In genomic region chrX:41563881-41564280, GRCh38 we compare ENCODE assay signal across 16 cellular contexts.
DNase-seq lines count a peak whose midpoint lies in the region; ATAC-seq, FAIRE-seq and TF ChIP-seq lines count a peak whose summit lies in the region.
"Had no signal": no experiment of that assay in that cellular context is flagged by ENCODE, and none has a peak within 500 bp of the region (broad histone marks: within the 10 kb centered on the region; RNA-seq: fewer than 3 reads in every experiment).

No MANE protein-coding gene starts in this region.

- H3K27ac ChIP-seq in endothelial cell of umbilical vein (ENCODE audit: insufficient read depth, low read depth, low read length) (no peak overlapping the region), osteoblast (ENCODE audit: low read depth, low read length) (peak overlapping the region; percentile 19)
- H3K27ac ChIP-seq: 22Rv1, RWPE1 had no signal

- H3K27me3 ChIP-seq in endothelial cell of umbilical vein (ENCODE audit: control insufficient read depth in 2 of 2, insufficient read depth in 2 of 2, low read length in 2 of 2) (no peaks in the 10 kb centered on the region), osteoblast (ENCODE audit: insufficient read depth, low read length) (no peaks in the 10 kb centered on the region), H7 (ENCODE audit: control insufficient read depth, insufficient read depth, low read length) (no peaks in the 10 kb centered on the region)

- H3K4me3 ChIP-seq in endothelial cell of umbilical vein (replicated peaks in 1 of 3; ENCODE audit: insufficient read depth in 1 of 3, low read depth in 1 of 3, low read length in 3 of 3) (no peak overlapping the region), osteoblast (ENCODE audit: insufficient read depth, low read length) (no peak overlapping the region), H7 (ENCODE audit: insufficient read depth, low read depth, low read length) (no peak overlapping the region)

- intact Hi-C loops in activated CD4-positive, alpha-beta memory T cell treated with anti-CD3 and anti-CD28 coated beads for 36 hours (cut with micrococcal nuclease), result no loop called here
- intact Hi-C loops in endothelial cell of umbilical vein (cut with micrococcal nuclease), result no loop called here

- peaks cover 9% of the 10 kb centered on the region for H3K36me3 Mint-ChIP-seq in activated CD4-positive, alpha-beta memory T cell treated with anti-CD3 and anti-CD28 coated beads for 36 hours
- H3K36me3 Mint-ChIP-seq in activated CD4-positive, alpha-beta memory T cell treated with anti-CD3 and anti-CD28 coated beads, Interleukin-2, amount 10 ng/mL, durations not matched to agents 7 days and 5 days (ENCODE audit: low read depth), result peaks cover 23% of the 10 kb centered on the region
- peaks cover 21% of the 10 kb centered on the region for H3K36me3 Mint-ChIP-seq in T-cell
- H3K36me3 Mint-ChIP-seq in osteocyte (ENCODE audit: unreplicated experiment), result peaks cover 3% of the 10 kb centered on the region
- H3K36me3 Mint-ChIP-seq: IgD-negative memory B cell had no signal

- peak overlapping the region; percentile 0 for H3K27ac Mint-ChIP-seq in activated CD4-positive, alpha-beta memory T cell treated with anti-CD3 and anti-CD28 coated beads for 36 hours
- H3K27ac Mint-ChIP-seq in activated CD4-positive, alpha-beta memory T cell treated with anti-CD3 and anti-CD28 coated beads, Interleukin-2, amount 10 ng/mL, durations not matched to agents 7 days and 5 days, result no peak overlapping the region
- peak overlapping the region; percentile 1 to 68 for H3K27ac Mint-ChIP-seq in T-cell
- no peak overlapping the region for H3K27ac Mint-ChIP-seq in osteocyte (ENCODE audit: unreplicated experiment)

- H3K9me3 Mint-ChIP-seq in activated CD4-positive, alpha-beta memory T cell treated with anti-CD3 and anti-CD28 coated beads for 36 hours, result peaks cover 3% of the 10 kb centered on the region
- no peaks in the 10 kb centered on the region for H3K9me3 Mint-ChIP-seq in activated CD4-positive, alpha-beta memory T cell treated with anti-CD3 and anti-CD28 coated beads, Interleukin-2, amount 10 ng/mL, durations not matched to agents 7 days and 5 days
- H3K9me3 Mint-ChIP-seq in T-cell, result no peaks in the 10 kb centered on the region
- H3K9me3 Mint-ChIP-seq in osteocyte (ENCODE audit: unreplicated experiment), result no peaks in the 10 kb centered on the region

- H3K9ac ChIP-seq in endothelial cell of umbilical vein (replicated peaks; ENCODE audit: extremely low read depth, insufficient read depth, low read length), result no peak overlapping the region

- H3K36me3 ChIP-seq in endothelial cell of umbilical vein (ENCODE audit: control insufficient read depth in 2 of 2, extremely low read depth in 1 of 2, insufficient read depth in 2 of 2, low read length in 2 of 2) (no peaks in the 10 kb centered on the region), osteoblast (ENCODE audit: insufficient read depth, low read length) (no peaks in the 10 kb centered on the region), H7 (replicated peaks; ENCODE audit: control insufficient read depth, insufficient read depth, low read length) (no peaks in the 10 kb centered on the region)

- dilution Hi-C loops in endothelial cell of umbilical vein (cut with MboI; ENCODE audit: extremely low pct_ligation_motif_present, low sequenced_read_pairs), result no loop called here

- H4K20me1 ChIP-seq in endothelial cell of umbilical vein (replicated peaks; ENCODE audit: control insufficient read depth, extremely low read depth, insufficient read depth, low read length) (no peaks in the 10 kb centered on the region), osteoblast (ENCODE audit: insufficient read depth, low read length) (no peaks in the 10 kb centered on the region)

- peaks cover 15% of the 10 kb centered on the region for H3K4me1 ChIP-seq in endothelial cell of umbilical vein (ENCODE audit: control insufficient read depth, extremely low read depth, insufficient read depth, low read length)
- H3K4me1 ChIP-seq in osteoblast (ENCODE audit: insufficient read depth, low read length), result peaks cover 15% of the 10 kb centered on the region

- no peaks in the 10 kb centered on the region for H3K27me3 Mint-ChIP-seq in activated CD4-positive, alpha-beta memory T cell treated with anti-CD3 and anti-CD28 coated beads for 36 hours
- H3K27me3 Mint-ChIP-seq in activated CD4-positive, alpha-beta memory T cell treated with anti-CD3 and anti-CD28 coated beads, Interleukin-2, amount 10 ng/mL, durations not matched to agents 7 days and 5 days, result no peaks in the 10 kb centered on the region
- H3K27me3 Mint-ChIP-seq in T-cell, result peaks cover 0 to 3% of the 10 kb centered on the region in 2 donors
- H3K27me3 Mint-ChIP-seq in osteocyte (ENCODE audit: unreplicated experiment), result no peaks in the 10 kb centered on the region
- H3K27me3 Mint-ChIP-seq: IgD-negative memory B cell had no signal

- H3K9me3 ChIP-seq in endothelial cell of umbilical vein (replicated peaks; ENCODE audit: control insufficient read depth, insufficient read depth, low read length), result no peaks in the 10 kb centered on the region
- no peaks in the 10 kb centered on the region for H3K9me3 ChIP-seq in osteoblast (ENCODE audit: low read depth, low read length)

- POLR2A ChIA-PET in activated CD4-positive, alpha-beta memory T cell treated with anti-CD3 and anti-CD28 coated beads for 36 hours (lab: Charles Lee), result no interaction called here
- POLR2A ChIA-PET in activated CD4-positive, alpha-beta memory T cell treated with anti-CD3 and anti-CD28 coated beads, Interleukin-2, amount 10 ng/mL, durations not matched to agents 7 days and 5 days (lab: Charles Lee), result interaction anchor here (1.0 kb wide), 1 partner anchor 195 kb away, joined by 3 read pairs; no protein-coding TSS in a partner anchor
- POLR2A ChIA-PET in T-cell (lab: Charles Lee) (no interaction called here), endothelial cell of umbilical vein (lab: Charles Lee) (no interaction called here)

- no peak overlapping the region for H3K4me3 Mint-ChIP-seq in activated CD4-positive, alpha-beta memory T cell treated with anti-CD3 and anti-CD28 coated beads for 36 hours
- H3K4me3 Mint-ChIP-seq in activated CD4-positive, alpha-beta memory T cell treated with anti-CD3 and anti-CD28 coated beads, Interleukin-2, amount 10 ng/mL, durations not matched to agents 7 days and 5 days, result no peak overlapping the region
- H3K4me3 Mint-ChIP-seq in T-cell, result no peak overlapping the region
- H3K4me3 Mint-ChIP-seq in osteocyte (ENCODE audit: unreplicated experiment), result no peak overlapping the region
- H3K4me3 Mint-ChIP-seq: IgD-negative memory B cell had no signal

- peak; percentile 79 for FAIRE-seq in endothelial cell of umbilical vein (lab: Jason Lieb, UNC)
- FAIRE-seq: H54 had no signal

- H3K4me2 ChIP-seq in endothelial cell of umbilical vein (ENCODE audit: insufficient read depth, low read length), result no peak overlapping the region
- peak overlapping the region; percentile 11 for H3K4me2 ChIP-seq in osteoblast (ENCODE audit: insufficient read depth, low read length)

- H3K9me1 ChIP-seq in endothelial cell of umbilical vein (replicated peaks; ENCODE audit: control insufficient read depth, extremely low read depth, insufficient read depth, low read length), result no peaks in the 10 kb centered on the region

- H3K79me2 ChIP-seq in endothelial cell of umbilical vein (ENCODE audit: control insufficient read depth, insufficient read depth, low read length), result no peaks in the 10 kb centered on the region
- H3K79me2 ChIP-seq in osteoblast (ENCODE audit: insufficient read depth, low read length), result no peaks in the 10 kb centered on the region

- TF ChIP-seq CTCF in endothelial cell of umbilical vein (IDR thresholded peaks at IDR 0.05; ENCODE audit: extremely low read depth in 1 of 2, insufficient read depth in 1 of 2, low read depth in 1 of 2, low read length in 2 of 2) (no peak), osteoblast (IDR thresholded peaks at IDR 0.05; ENCODE audit: extremely low read depth, low read depth, low read length) (no peak), osteocyte (IDR thresholded peaks at IDR 0.05) (no peak)

- no TSS peak for BruUV-seq in endothelial cell of umbilical vein (replicated peaks; lab: Mats Ljungman, UMichigan)

- no peak for DNase-seq in activated CD4-positive, alpha-beta memory T cell treated with anti-CD3 and anti-CD28 coated beads for 36 hours
- no peak for DNase-seq in activated CD4-positive, alpha-beta memory T cell treated with anti-CD3 and anti-CD28 coated beads, Interleukin-2, amount 10 ng/mL, durations not matched to agents 7 days and 5 days
- DNase-seq in T-cell (no peak), endothelial cell of umbilical vein (ENCODE audit: low read depth, low spot score) (peak; percentile 1), osteoblast (ENCODE audit: insufficient read length, low spot score, missing footprints) (no peak), NCI-H2029 (lab: John Stamatoyannopoulos, UW) (no peak), osteocyte (ENCODE audit: extremely low spot score, unreplicated experiment) (no peak), H7 (no peak)
- DNase-seq: DMS 273 treated with DMSO at 0.1 percent for 48 hours, NCI-H1417, NCI-H1930, NCI-H524 had no signal

- TF ChIP-seq POLR2A in endothelial cell of umbilical vein (IDR thresholded peaks at IDR 0.05; ENCODE audit: low read depth, low read length), result no peak

- no peak for ATAC-seq in T-cell (replicated peaks in 1 of 4)

- CTCF ChIA-PET in activated CD4-positive, alpha-beta memory T cell treated with anti-CD3 and anti-CD28 coated beads for 36 hours (lab: Charles Lee), result no interaction called here
- CTCF ChIA-PET in activated CD4-positive, alpha-beta memory T cell treated with anti-CD3 and anti-CD28 coated beads, Interleukin-2, amount 10 ng/mL, durations not matched to agents 7 days and 5 days (lab: Charles Lee), result no interaction called here
- CTCF ChIA-PET in T-cell (lab: Charles Lee), result interaction anchor here in 1 of 2 donors (0.6 to 0.7 kb wide), 2 partner anchors 9 to 29 kb away, joined by 3 read pairs; no protein-coding TSS in a partner anchor
- CTCF ChIA-PET in endothelial cell of umbilical vein (lab: Charles Lee), result no interaction called here

- H2AFZ ChIP-seq in endothelial cell of umbilical vein (ENCODE audit: low read depth, low read length), result no peak overlapping the region
- no peak overlapping the region for H2AFZ ChIP-seq in osteoblast (ENCODE audit: low read length)

- peaks cover 29% of the 10 kb centered on the region for H3K4me1 Mint-ChIP-seq in activated CD4-positive, alpha-beta memory T cell treated with anti-CD3 and anti-CD28 coated beads for 36 hours (ENCODE audit: low read depth)
- peaks cover 33% of the 10 kb centered on the region for H3K4me1 Mint-ChIP-seq in activated CD4-positive, alpha-beta memory T cell treated with anti-CD3 and anti-CD28 coated beads, Interleukin-2, amount 10 ng/mL, durations not matched to agents 7 days and 5 days
- H3K4me1 Mint-ChIP-seq in T-cell (peaks cover 22 to 54% (median 44%) of the 10 kb centered on the region in 3 donors), osteocyte (ENCODE audit: unreplicated experiment) (peaks cover 13% of the 10 kb centered on the region)

TF ChIP-seq in endothelial cell of umbilical vein, 7 proteins besides CTCF, POLR2A, EP300 and RAD21 (continues in another document):
- TF ChIP-seq EZH2 (IDR thresholded peaks at IDR 0.05; ENCODE audit: borderline replicate concordance, low read depth, low read length, severe bottlenecking), result no peak
- TF ChIP-seq POLR2AphosphoS5 (IDR thresholded peaks at IDR 0.05; ENCODE audit: insufficient read depth, low read depth, low read length), result no peak
- TF ChIP-seq MYC (IDR thresholded peaks at IDR 0.05; ENCODE audit: low read depth, low read length), result no peak

Comparison
In these comparisons a context has a peak if more than half of its experiments do, and no peak if none do; other contexts are left out.
1. H3K27ac Mint-ChIP-seq: peak in activated CD4-positive, alpha-beta memory T cell treated with anti-CD3 and anti-CD28 coated beads for 36 hours (single experiment) and T-cell (2 of 2); none in activated CD4-positive, alpha-beta memory T cell treated with anti-CD3 and anti-CD28 coated beads, Interleukin-2, amount 10 ng/mL, durations not matched to agents 7 days and 5 days (single experiment) and osteocyte (single experiment).